ENCODE assay signal across 8 cellular contexts in the genomic region with DNA sequence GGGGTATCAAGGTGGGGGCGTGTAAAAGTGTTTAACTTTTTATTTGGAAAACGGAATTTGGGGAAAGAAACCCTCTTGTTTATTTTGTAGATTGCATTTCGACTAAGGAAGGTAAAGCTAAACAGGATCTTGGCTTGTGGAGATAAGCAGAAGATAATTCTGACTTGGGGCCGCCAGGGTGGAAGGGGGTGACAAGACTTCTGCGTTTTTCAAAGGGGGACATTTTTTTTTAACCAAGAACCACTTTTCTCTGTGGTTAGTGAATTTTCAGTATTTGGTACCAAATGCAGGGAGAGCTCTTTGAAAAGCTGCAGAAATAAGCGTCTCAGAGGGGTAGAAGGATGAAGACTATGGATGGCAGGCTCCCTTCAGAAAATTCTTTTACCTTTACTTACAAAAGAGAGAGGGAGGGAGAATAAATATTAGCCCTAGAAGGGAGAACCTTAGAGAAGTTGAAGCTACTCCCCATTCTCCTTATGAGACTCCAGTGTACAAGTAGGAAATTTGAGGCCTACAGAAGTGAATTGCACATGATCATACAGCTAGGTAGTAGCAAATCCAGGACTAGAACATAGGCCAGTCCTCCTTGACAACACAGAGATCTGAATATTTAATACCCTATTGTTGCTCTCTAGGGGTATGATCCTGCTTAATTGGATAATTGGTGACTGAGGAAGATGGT. TPM values are rescaled to one million over a fixed set of nuclear protein-coding genes. Genes with fewer than 3 reads are reported as not detected.
DNase-seq lines count a peak whose midpoint lies in the region; ATAC-seq, FAIRE-seq and TF ChIP-seq lines count a peak whose summit lies in the region.

No MANE protein-coding gene starts in this region.

- ATAC-seq in HCT116 (no peak), T-helper 17 cell (peak; percentile 10), HG02885 (IDR thresholded peaks at IDR 0.05; ENCODE audit: poor library complexity, unreplicated experiment) (no peak)

- no peak for FAIRE-seq in small intestine (lab: Jason Lieb, UNC)

- H3K36me3 Mint-ChIP-seq in T-helper 17 cell (ENCODE audit: low read depth) (peaks cover 8% of the 10 kb centered on the region), glutamatergic neuron (ENCODE audit: unreplicated experiment) (no peaks in the 10 kb centered on the region)

- H3K9me3 Mint-ChIP-seq in glutamatergic neuron (ENCODE audit: unreplicated experiment) = peaks cover 3% of the 10 kb centered on the region

- no peaks in the 10 kb centered on the region for H4K20me1 ChIP-seq in HCT116 (ENCODE audit: insufficient read depth)

- no peak for TF ChIP-seq POLR2A in HCT116 (IDR thresholded peaks at IDR 0.05; ENCODE audit: borderline replicate concordance, extremely low read depth, insufficient read depth, insufficient read length)

- H3K27ac Mint-ChIP-seq in T-helper 17 cell (peak overlapping the region; percentile 96), glutamatergic neuron (ENCODE audit: unreplicated experiment) (peak overlapping the region; percentile 91)

- TF ChIP-seq RAD21 in HCT116 (IDR thresholded peaks at IDR 0.05; ENCODE audit: low read depth) = no peak

- H3K36me3 ChIP-seq in HCT116 (ENCODE audit: control insufficient read depth in 1 of 2, insufficient read depth in 2 of 2, low read length in 2 of 2) (peaks cover 16 to 19% of the 10 kb centered on the region in 2 experiments), small intestine (ENCODE audit: control insufficient read depth in 2 of 2, insufficient read depth in 2 of 2, low read length in 2 of 2) (peaks cover 0 to 3% of the 10 kb centered on the region in 2 donors)

- no peaks in the 10 kb centered on the region for H3K9me2 ChIP-seq in HCT116 (ENCODE audit: insufficient read depth)

- H3K9me3 ChIP-seq in HCT116 (ENCODE audit: control insufficient read depth in 1 of 2, insufficient read depth in 1 of 2, low read depth in 1 of 2, low read length in 2 of 2) (no peaks in the 10 kb centered on the region), T-helper 17 cell (ENCODE audit: control insufficient read depth, low read length, poor library complexity, severe bottlenecking) (no peaks in the 10 kb centered on the region), small intestine (ENCODE audit: control insufficient read depth, low read depth) (no peaks in the 10 kb centered on the region)

- H3K4me3 Mint-ChIP-seq in T-helper 17 cell = peak overlapping the region; percentile 91
- H3K4me3 Mint-ChIP-seq in glutamatergic neuron (ENCODE audit: unreplicated experiment) = peak overlapping the region; percentile 86

- TSS peak; percentile 75 for BruUV-seq in HCT116 (replicated peaks; lab: Mats Ljungman, UMichigan)

- H3K4me2 ChIP-seq in HCT116 (ENCODE audit: low read length) = peak overlapping the region; percentile 80

- H3K4me1 ChIP-seq in HCT116 (ENCODE audit: control insufficient read depth in 1 of 2, insufficient read depth in 2 of 2, low read length in 2 of 2) = peaks cover 6 to 10% of the 10 kb centered on the region in 2 experiments
- no peaks in the 10 kb centered on the region for H3K4me1 ChIP-seq in small intestine (ENCODE audit: control insufficient read depth in 2 of 2, insufficient read depth in 1 of 2, low read depth in 1 of 2, low read length in 1 of 2)

- CTCF ChIA-PET in HCT116 (lab: Charles Lee) = interaction anchor here (1.5 kb wide), 1 partner anchor 22 kb away, joined by 3 read pairs; no protein-coding TSS in a partner anchor

- H3K27ac ChIP-seq in HCT116 (ENCODE audit: low read depth, low read length) (peak overlapping the region; percentile 59), small intestine (ENCODE audit: low read depth in 1 of 2, low read length in 1 of 2) (peak overlapping the region in 1 of 2 donors; percentile 27)

- H2AFZ ChIP-seq in HCT116 (ENCODE audit: low read depth, low read length, poor library complexity, severe bottlenecking) = no peak overlapping the region

- TF ChIP-seq CTCF in HCT116 (IDR thresholded peaks at IDR 0.05 in 2 of 3, conservative IDR thresholded peaks at IDR 0.05 in 1 of 3; ENCODE audit: borderline replicate concordance in 1 of 3, insufficient read depth in 1 of 3, low read depth in 2 of 3, low read length in 2 of 3) (no peak), glutamatergic neuron (IDR thresholded peaks at IDR 0.05; ENCODE audit: partially characterized antibody, unreplicated experiment) (no peak)

- peaks cover 21% of the 10 kb centered on the region for H3K4me1 Mint-ChIP-seq in T-helper 17 cell
- H3K4me1 Mint-ChIP-seq in glutamatergic neuron (ENCODE audit: low read depth, unreplicated experiment) = peaks cover 12% of the 10 kb centered on the region

- DNase-seq in HCT116 (ENCODE audit: low read depth, low spot score) (no peak), T-helper 17 cell (no peak), glutamatergic neuron (no peak), small intestine (no peak), HCEC 1CT (no peak), EL (no peak), DMS153 (lab: John Stamatoyannopoulos, UW) (no peak)

- H3K27me3 ChIP-seq in HCT116 (ENCODE audit: insufficient read depth, low read length) (no peaks in the 10 kb centered on the region), small intestine (ENCODE audit: control insufficient read depth in 2 of 2, insufficient read depth in 2 of 2, low read length in 2 of 2) (no peaks in the 10 kb centered on the region)

- WGBS in small intestine, 3 donors = 8 to 11% (median 10%) methylated on average over 6 of the region's 6 CpGs

- intact Hi-C loops in HCT116 (cut with micrococcal nuclease) = no loop called here

- peaks cover 17% of the 10 kb centered on the region for H3K79me2 ChIP-seq in HCT116 (ENCODE audit: insufficient read depth, low read length)

- RAD21 ChIA-PET in HCT116 (lab: Charles Lee; ENCODE audit: low non-redundant PET in 1 of 2, low total read pairs in 2 of 2, uncharacterized antibody in 2 of 2, unreplicated experiment in 2 of 2) = no interaction called here

- peak overlapping the region; percentile 93 for H3K9ac ChIP-seq in HCT116 (ENCODE audit: low read length)

- H3K27me3 Mint-ChIP-seq in T-helper 17 cell (peaks cover 6% of the 10 kb centered on the region), glutamatergic neuron (ENCODE audit: unreplicated experiment) (peaks cover 3% of the 10 kb centered on the region)

- peak overlapping the region; percentile 92 to 95 for H3K4me3 ChIP-seq in HCT116 (replicated peaks in 1 of 2; ENCODE audit: low read depth in 1 of 2, low read length in 2 of 2)
- H3K4me3 ChIP-seq in small intestine (ENCODE audit: low read depth in 1 of 2, low read length in 2 of 2) = peak overlapping the region; percentile 81 to 93

- POLR2A ChIA-PET in HCT116 (lab: Charles Lee) = no interaction called here

TF ChIP-seq in HCT116, 20 proteins besides CTCF, POLR2A, EP300 and RAD21 (continues in another document):
- TF ChIP-seq ZFX (IDR thresholded peaks at IDR 0.05) = no peak
- TF ChIP-seq, protein P1, sequence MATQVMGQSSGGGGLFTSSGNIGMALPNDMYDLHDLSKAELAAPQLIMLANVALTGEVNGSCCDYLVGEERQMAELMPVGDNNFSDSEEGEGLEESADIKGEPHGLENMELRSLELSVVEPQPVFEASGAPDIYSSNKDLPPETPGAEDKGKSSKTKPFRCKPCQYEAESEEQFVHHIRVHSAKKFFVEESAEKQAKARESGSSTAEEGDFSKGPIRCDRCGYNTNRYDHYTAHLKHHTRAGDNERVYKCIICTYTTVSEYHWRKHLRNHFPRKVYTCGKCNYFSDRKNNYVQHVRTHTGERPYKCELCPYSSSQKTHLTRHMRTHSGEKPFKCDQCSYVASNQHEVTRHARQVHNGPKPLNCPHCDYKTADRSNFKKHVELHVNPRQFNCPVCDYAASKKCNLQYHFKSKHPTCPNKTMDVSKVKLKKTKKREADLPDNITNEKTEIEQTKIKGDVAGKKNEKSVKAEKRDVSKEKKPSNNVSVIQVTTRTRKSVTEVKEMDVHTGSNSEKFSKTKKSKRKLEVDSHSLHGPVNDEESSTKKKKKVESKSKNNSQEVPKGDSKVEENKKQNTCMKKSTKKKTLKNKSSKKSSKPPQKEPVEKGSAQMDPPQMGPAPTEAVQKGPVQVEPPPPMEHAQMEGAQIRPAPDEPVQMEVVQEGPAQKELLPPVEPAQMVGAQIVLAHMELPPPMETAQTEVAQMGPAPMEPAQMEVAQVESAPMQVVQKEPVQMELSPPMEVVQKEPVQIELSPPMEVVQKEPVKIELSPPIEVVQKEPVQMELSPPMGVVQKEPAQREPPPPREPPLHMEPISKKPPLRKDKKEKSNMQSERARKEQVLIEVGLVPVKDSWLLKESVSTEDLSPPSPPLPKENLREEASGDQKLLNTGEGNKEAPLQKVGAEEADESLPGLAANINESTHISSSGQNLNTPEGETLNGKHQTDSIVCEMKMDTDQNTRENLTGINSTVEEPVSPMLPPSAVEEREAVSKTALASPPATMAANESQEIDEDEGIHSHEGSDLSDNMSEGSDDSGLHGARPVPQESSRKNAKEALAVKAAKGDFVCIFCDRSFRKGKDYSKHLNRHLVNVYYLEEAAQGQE (IDR thresholded peaks at IDR 0.05; ENCODE audit: low read depth) = no peak
- no peak for TF ChIP-seq TCF7L2 (IDR thresholded peaks at IDR 0.05; ENCODE audit: borderline replicate concordance, extremely low read depth, insufficient read depth, insufficient read length)
- TF ChIP-seq, protein P2, sequence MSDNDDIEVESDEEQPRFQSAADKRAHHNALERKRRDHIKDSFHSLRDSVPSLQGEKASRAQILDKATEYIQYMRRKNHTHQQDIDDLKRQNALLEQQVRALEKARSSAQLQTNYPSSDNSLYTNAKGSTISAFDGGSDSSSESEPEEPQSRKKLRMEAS (IDR thresholded peaks at IDR 0.05) = no peak

RNA-seq across cellular contexts. Expression of gene MRPL52, which starts 0.8 kb away (rescaled TPM):
- total RNA-seq in HCT116 (2021; ENCODE audit: unreplicated experiment) (134 TPM), T-helper 17 cell (10 to 100 TPM; 36.2 to 44.6 TPM), glutamatergic neuron (ENCODE audit: unreplicated experiment) (67.9 TPM)
- 93.4 and 124 TPM in 2 replicates for polyA plus RNA-seq in HCT116 (2012)
- polyA plus RNA-seq in small intestine = 100 to 1,000 TPM; 117 to 164 (median 147) TPM

RNA-seq across cellular contexts. Expression of gene MMP14, which starts 5.9 kb away (rescaled TPM):
- total RNA-seq in HCT116 (2021; ENCODE audit: unreplicated experiment) (17.8 TPM), T-helper 17 cell (1 to 10 TPM in 1 of 2 donors, under 1 TPM in 1; 0.85 to 1.0 TPM), glutamatergic neuron (ENCODE audit: unreplicated experiment) (162 TPM)
- polyA plus RNA-seq in HCT116 (2012) = 14.1 and 15.1 TPM in 2 replicates
- polyA plus RNA-seq in small intestine = 100 to 1,000 TPM in 1 of 3 donors, 10 to 100 TPM in 1, 1 to 10 TPM in 1; 6.9 to 105 (median 16.8) TPM

RNA-seq across cellular contexts. Expression of gene SLC7A7, which starts 15.2 kb away (rescaled TPM):
- total RNA-seq in HCT116 (2021; ENCODE audit: unreplicated experiment) = 0.27 TPM
- 0.04 and 0.23 TPM in 2 replicates for polyA plus RNA-seq in HCT116 (2012)
- 1 to 10 TPM in 1 of 2 donors, under 1 TPM in 1; 0.55 to 3.1 TPM for total RNA-seq in T-helper 17 cell
- total RNA-seq in glutamatergic neuron (ENCODE audit: unreplicated experiment) = 1.7 TPM
- polyA plus RNA-seq in small intestine = 100 to 1,000 TPM in 2 of 3 donors, 10 to 100 TPM in 1; 52.9 to 355 (median 218) TPM

RNA-seq across cellular contexts. Expression of gene LRP10, which starts 41.1 kb away (rescaled TPM):
- total RNA-seq in HCT116 (2021; ENCODE audit: unreplicated experiment) (42.7 TPM), T-helper 17 cell (10 to 100 TPM; 76.9 to 84.5 TPM), glutamatergic neuron (ENCODE audit: unreplicated experiment) (15.1 TPM)
- 61.8 and 77.1 TPM in 2 replicates for polyA plus RNA-seq in HCT116 (2012)
- 10 to 100 TPM; 19.7 to 87.3 (median 28.4) TPM for polyA plus RNA-seq in small intestine

RNA-seq across cellular contexts. Expression of gene REM2, which starts 52.6 kb away (rescaled TPM):
- total RNA-seq in HCT116 (2021; ENCODE audit: unreplicated experiment) (0.47 TPM), T-helper 17 cell (1 to 10 TPM; 7.2 to 8.7 TPM), glutamatergic neuron (ENCODE audit: unreplicated experiment) (73.2 TPM)
- polyA plus RNA-seq in HCT116 (2012) = 0.52 and 0.59 TPM in 2 replicates
- 1 to 10 TPM in 1 of 3 donors, under 1 TPM in 2; 0.45 to 1.1 (median 0.90) TPM for polyA plus RNA-seq in small intestine
